In the genomic region with DNA sequence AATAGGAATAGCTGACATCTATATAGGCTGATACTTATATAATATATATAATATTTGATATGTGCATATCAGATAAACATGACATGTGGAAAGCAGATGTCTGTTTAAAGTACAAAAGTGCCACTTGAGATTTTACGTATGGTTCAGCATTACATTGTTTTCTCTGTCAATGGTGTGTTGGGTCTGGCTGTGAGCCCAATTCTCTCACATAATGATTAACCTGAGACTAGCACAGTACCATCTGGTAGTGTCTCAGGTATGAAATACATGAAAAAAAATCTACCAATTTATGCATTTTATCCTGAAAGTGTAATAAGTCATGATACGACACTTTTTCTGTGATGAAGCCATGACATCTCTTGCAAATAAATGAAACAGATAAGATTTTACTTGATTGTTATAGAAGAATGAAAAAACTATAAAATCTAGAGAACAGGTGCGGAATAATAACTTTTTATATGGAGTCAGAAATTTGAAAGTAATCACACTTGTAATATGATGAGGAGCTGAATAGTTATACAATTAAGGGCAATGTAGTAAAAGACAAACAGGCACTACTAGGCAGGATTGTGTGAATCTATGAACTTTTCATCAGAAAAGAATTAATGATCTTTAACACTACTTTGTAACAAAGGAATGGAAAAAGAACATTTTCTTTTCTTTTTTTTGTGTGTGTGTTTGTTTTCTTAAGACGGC, we compare ENCODE assay signal across 20 cellular contexts.
A peak's percentile ranks its signal among the peaks of the same experiment; 100 is the strongest.
DNase-seq lines count a peak whose midpoint lies in the region; ATAC-seq lines count a peak whose summit lies in the region.
"Had no signal": no experiment of that assay in that cellular context is flagged by ENCODE, and none has a peak within 500 bp of the region (broad histone marks: within the 10 kb centered on the region; RNA-seq: fewer than 3 reads in every experiment).

No MANE protein-coding gene starts in this region.

- intact Hi-C loops in left colon (cut with DNase I, micrococcal nuclease): no loop called here

- ATAC-seq in left colon: peak; percentile 58
- ATAC-seq: mucosa of descending colon, right cardiac atrium had no signal

- peak; percentile 96 for DNase-seq in DMS53 treated with DMSO at 0.1 percent for 48 hours (lab: John Stamatoyannopoulos, UW; ENCODE audit: unreplicated experiment)
- DNase-seq in NCI-H1436 treated with DMSO at 0.1 percent for 48 hours (lab: John Stamatoyannopoulos, UW): peak; percentile 6
- DNase-seq in NCI-H510A (lab: John Stamatoyannopoulos, UW): peak; percentile 36
- DNase-seq in left colon: peak in 1 of 2 donors; percentile 4
- no peak for DNase-seq in AG08396 (ENCODE audit: low spot score)
- DNase-seq in hepatic stellate cell (ENCODE audit: low spot score): no peak
- no peak for DNase-seq in GF-D8 (lab: John Stamatoyannopoulos, UW)
- no peak for DNase-seq in stimulated activated naive CD4-positive, alpha-beta T cell treated with Interleukin-2 at 50 U/mL for 16 hours (lab: John Stamatoyannopoulos, UW)
- DNase-seq: activated CD4-positive, alpha-beta T cell treated with anti-CD3 and anti-CD28 coated beads for 48 hours; activated naive CD4-positive, alpha-beta T cell treated with anti-CD3 and anti-CD28 coated beads, Interleukin-2, amount 50 U/mL, for 16 hours; cortex of kidney; foreskin fibroblast; GDM1; IMR-90; left ventricle myocardium inferior; NK-92 treated with Interleukin-12 subunit alpha and Interleukin-12 subunit beta, amount 100 ng/mL, for 24 hours; right cardiac atrium; stimulated activated CD4-positive, alpha-beta T cell treated with anti-CD3 and anti-CD28 coated beads, Interleukin-1b, Interleukin-23, amount 100 ng/mL, for 48 hours; SW 1271 had no signal

Comparison
In these comparisons a context has a peak if more than half of its experiments do, and no peak if none do; other contexts are left out.
1. DNase-seq: peak in DMS53 treated with DMSO at 0.1 percent for 48 hours (single experiment), NCI-H1436 treated with DMSO at 0.1 percent for 48 hours (single experiment) and NCI-H510A (single experiment); none in AG08396 (single experiment), hepatic stellate cell (single experiment), GF-D8 (single experiment) and stimulated activated naive CD4-positive, alpha-beta T cell treated with Interleukin-2 at 50 U/mL for 16 hours (single experiment).